9 cellular contexts compared by ENCODE assay signal in genomic region chr1:235093013-235093618, GRCh38. TPM values are rescaled to one million over a fixed set of nuclear protein-coding genes. Genes with fewer than 3 reads are reported as not detected.
DNase-seq lines count a peak whose midpoint lies in the region; ATAC-seq, FAIRE-seq and TF ChIP-seq lines count a peak whose summit lies in the region.
"Had no signal": no experiment of that assay in that cellular context is flagged by ENCODE, and none has a peak within 500 bp of the region (broad histone marks: within the 10 kb centered on the region; RNA-seq: fewer than 3 reads in every experiment).

No MANE protein-coding gene starts in this region.

- H3K4me1 ChIP-seq in KMS-11 (ENCODE audit: low read depth, poor library complexity, severe bottlenecking) (peaks cover 14% of the 10 kb centered on the region), keratinocyte (ENCODE audit: control insufficient read depth, extremely low read depth, insufficient read depth, low read length) (peaks cover 3% of the 10 kb centered on the region), stomach smooth muscle (ENCODE audit: control insufficient read depth, insufficient read depth, low read length) (peaks cover 27% of the 10 kb centered on the region)
- H3K4me1 ChIP-seq: parathyroid adenoma had no signal

- H3K9me1 ChIP-seq in keratinocyte (ENCODE audit: control insufficient read depth, extremely low read depth, insufficient read depth, low read length) = no peaks in the 10 kb centered on the region

- H3K9me3 ChIP-seq in keratinocyte (ENCODE audit: control insufficient read depth, low read depth, low read length) (no peaks in the 10 kb centered on the region), stomach smooth muscle (ENCODE audit: control insufficient read depth in 2 of 2, low read length in 2 of 2) (no peaks in the 10 kb centered on the region)

- H3K36me3 ChIP-seq in KMS-11 (ENCODE audit: insufficient read depth) (no peaks in the 10 kb centered on the region), keratinocyte (ENCODE audit: control insufficient read depth in 2 of 2, extremely low read depth in 1 of 2, insufficient read depth in 2 of 2, low read length in 2 of 2) (no peaks in the 10 kb centered on the region), stomach smooth muscle (ENCODE audit: control insufficient read depth in 2 of 2, insufficient read depth in 2 of 2, low read length in 2 of 2) (no peaks in the 10 kb centered on the region)

- H3K79me2 ChIP-seq in KMS-11 (ENCODE audit: insufficient read depth, low read depth) = no peaks in the 10 kb centered on the region
- H3K79me2 ChIP-seq in keratinocyte (ENCODE audit: control insufficient read depth, insufficient read depth, low read length) = no peaks in the 10 kb centered on the region
- H3K79me2 ChIP-seq: parathyroid adenoma had no signal

- DNase-seq in DMS53 treated with DMSO at 0.1 percent for 48 hours (lab: John Stamatoyannopoulos, UW; ENCODE audit: unreplicated experiment) = peak; percentile 39
- peak; percentile 71 for DNase-seq in astrocyte of the spinal cord (ENCODE audit: low read depth, low spot score)
- DNase-seq in keratinocyte (ENCODE audit: low read depth, low spot score) = no peak
- DNase-seq in HUDEP-2 (lab: John Stamatoyannopoulos, UW; ENCODE audit: unreplicated experiment in 76 of 76) = no peak
- DNase-seq in mesenteric fat pad (ENCODE audit: low spot score) = no peak

- dilution Hi-C loops in keratinocyte (cut with MboI; ENCODE audit: extremely low pct_ligation_motif_present, low sequenced_read_pairs) = no loop called here

- peak overlapping the region; percentile 41; the same call in 1 of the 2 replicates for H3K4me2 ChIP-seq in KMS-11
- peak overlapping the region; percentile 42 for H3K4me2 ChIP-seq in keratinocyte (ENCODE audit: control insufficient read depth, extremely low read depth, insufficient read depth, low read depth, low read length)

- TF ChIP-seq CTCF in KMS-11 (conservative IDR thresholded peaks at IDR 0.05; ENCODE audit: low read depth, low read length) = no peak
- TF ChIP-seq CTCF in astrocyte of the spinal cord (IDR thresholded peaks at IDR 0.05; ENCODE audit: low read depth, low read length) = peak; percentile 52
- TF ChIP-seq CTCF in keratinocyte (optimal IDR thresholded peaks at IDR 0.05 in 1 of 3, IDR thresholded peaks at IDR 0.05 in 1 of 3, conservative IDR thresholded peaks at IDR 0.05 in 1 of 3; ENCODE audit: extremely low read depth in 1 of 3, insufficient read depth in 2 of 3, low read length in 3 of 3) = peak in 1 of 3 experiments; percentile 54

- H2AFZ ChIP-seq in KMS-11 (ENCODE audit: low read depth) = peak overlapping the region; percentile 21; the same call in 1 of the 2 replicates
- H2AFZ ChIP-seq in keratinocyte (ENCODE audit: control insufficient read depth, low read length) = no peak overlapping the region

- ATAC-seq in GM19324 (IDR thresholded peaks at IDR 0.05; ENCODE audit: low FRiP score, unreplicated experiment) = no peak

- in situ Hi-C loops in astrocyte of the spinal cord (cut with HindIII; ENCODE audit: low sequenced_read_pairs) = loop anchor here (25.0 kb wide), 1 partner anchor 356 kb away; no protein-coding TSS in a partner anchor

- H3K27me3 ChIP-seq in KMS-11 (ENCODE audit: insufficient read depth, low read depth) (no peaks in the 10 kb centered on the region), keratinocyte (ENCODE audit: control insufficient read depth, extremely low read depth, insufficient read depth, low read length) (no peaks in the 10 kb centered on the region), stomach smooth muscle (ENCODE audit: control insufficient read depth in 1 of 2, insufficient read depth in 2 of 2, low read length in 2 of 2) (no peaks in the 10 kb centered on the region)

- H3K9ac ChIP-seq in KMS-11 = no peak overlapping the region
- no peak overlapping the region for H3K9ac ChIP-seq in keratinocyte (ENCODE audit: control insufficient read depth, extremely low read depth, insufficient read depth, low read length)
- peak overlapping the region; percentile 13 to 58 for H3K9ac ChIP-seq in stomach smooth muscle (ENCODE audit: low read length in 2 of 2)
- H3K9ac ChIP-seq: parathyroid adenoma had no signal

- H4K20me1 ChIP-seq in KMS-11 (ENCODE audit: insufficient read depth) = no peaks in the 10 kb centered on the region
- H4K20me1 ChIP-seq in keratinocyte (ENCODE audit: control insufficient read depth, extremely low read depth, insufficient read depth, low read length) = no peaks in the 10 kb centered on the region

- no peak for FAIRE-seq in keratinocyte (lab: Jason Lieb, UNC)

- no peak overlapping the region for H3K27ac ChIP-seq in KMS-11
- H3K27ac ChIP-seq in keratinocyte (ENCODE audit: control insufficient read depth, insufficient read depth, low read length) = no peak overlapping the region
- no peak overlapping the region for H3K27ac ChIP-seq in stomach smooth muscle (ENCODE audit: low read length)
- H3K27ac ChIP-seq: parathyroid adenoma had no signal

- H3K4me3 ChIP-seq in KMS-11 (IDR thresholded peaks at IDR 0.05; ENCODE audit: insufficient read depth, low read depth, low read length) (no peak overlapping the region), astrocyte of the spinal cord (ENCODE audit: low read depth, low read length) (peak overlapping the region; percentile 7), keratinocyte (ENCODE audit: control insufficient read depth in 2 of 3, extremely low read depth in 1 of 3, insufficient read depth in 2 of 3, low read depth in 1 of 3, low read length in 3 of 3) (no peak overlapping the region), stomach smooth muscle (ENCODE audit: low read length in 2 of 2) (peak overlapping the region; percentile 56 to 70)

RNA-seq across cellular contexts. Expression of gene TOMM20, which starts 35.5 kb away (rescaled TPM):
- 67.9 to 140 TPM (median 77.9 TPM) in 3 replicates for polyA plus RNA-seq in keratinocyte
- polyA plus RNA-seq in keratinocyte (2011; ENCODE audit: low read depth) = 70.5 TPM
- 58.6 and 93.3 TPM in 2 replicates for polyA plus RNA-seq in keratinocyte (2011; cell fraction: cytosol; rRNA removed)
- polyA plus RNA-seq in keratinocyte (2011; cell fraction: nucleus; rRNA removed) = 46.3 and 62.5 TPM in 2 replicates
- 90.7 and 112 TPM in 2 replicates for polyA plus RNA-seq in keratinocyte (2012; ENCODE audit: low replicate concordance)
- 16.4 to 52.5 TPM (median 23.5 TPM) in 3 replicates for polyA minus RNA-seq in keratinocyte
- polyA minus RNA-seq in keratinocyte (2011; cell fraction: cytosol; rRNA and poly(A)+ RNA removed) = 52.6 TPM
- 25.7 and 45.0 TPM in 2 replicates for polyA minus RNA-seq in keratinocyte (2011; cell fraction: nucleus; rRNA and poly(A)+ RNA removed)
- total RNA-seq in mesenteric fat pad = 107 TPM

Comparison
In these comparisons a context has a peak if more than half of its experiments do, and no peak if none do; other contexts are left out.
1. DNase-seq: peak in DMS53 treated with DMSO at 0.1 percent for 48 hours (single experiment) and astrocyte of the spinal cord (single experiment); none in keratinocyte (single experiment), HUDEP-2 (0 of 76) and mesenteric fat pad (single experiment).
2. H3K4me3 ChIP-seq: peak in astrocyte of the spinal cord (single experiment) and stomach smooth muscle (2 of 2); none in KMS-11 (single experiment) and keratinocyte (0 of 3).
3. H3K9ac ChIP-seq: peak in stomach smooth muscle (2 of 2); none in KMS-11 (single experiment) and keratinocyte (single experiment).